25 cellular contexts compared by ENCODE assay signal in genomic region chr9:99809586-99810357, GRCh38. TPM values are rescaled to one million over a fixed set of nuclear protein-coding genes. Genes with fewer than 3 reads are reported as not detected.
DNase-seq lines count a peak whose midpoint lies in the region; ATAC-seq, FAIRE-seq and TF ChIP-seq lines count a peak whose summit lies in the region.
"Had no signal": no experiment of that assay in that cellular context is flagged by ENCODE, and none has a peak within 500 bp of the region (broad histone marks: within the 10 kb centered on the region; RNA-seq: fewer than 3 reads in every experiment).

No MANE protein-coding gene starts in this region.

- H3K4me1 ChIP-seq in osteoblast (ENCODE audit: insufficient read depth, low read length): no peaks in the 10 kb centered on the region

- H3K79me2 ChIP-seq in osteoblast (ENCODE audit: insufficient read depth, low read length): peaks cover 11% of the 10 kb centered on the region

- no peaks in the 10 kb centered on the region for H3K36me3 Mint-ChIP-seq in activated T-cell treated with anti-CD3 and anti-CD28 coated beads, Interleukin-2, amount 50 U/mL, for 4 hours (ENCODE audit: insufficient read depth)
- H3K36me3 Mint-ChIP-seq: activated naive CD4-positive, alpha-beta T cell treated with anti-CD3 and anti-CD28 coated beads, Interleukin-2, amount 50 U/mL, for 72 hours had no signal

- no peaks in the 10 kb centered on the region for H4K20me1 ChIP-seq in osteoblast (ENCODE audit: insufficient read depth, low read length)

- no peaks in the 10 kb centered on the region for H3K27me3 ChIP-seq in MG63
- no peaks in the 10 kb centered on the region for H3K27me3 ChIP-seq in bronchial epithelial cell (ENCODE audit: control insufficient read depth, insufficient read depth, low read length)
- no peaks in the 10 kb centered on the region for H3K27me3 ChIP-seq in osteoblast (ENCODE audit: insufficient read depth, low read length)
- H3K27me3 ChIP-seq: BE2C, dorsolateral prefrontal cortex had no signal

- no peak overlapping the region for H3K4me2 ChIP-seq in osteoblast (ENCODE audit: insufficient read depth, low read length)
- H3K4me2 ChIP-seq: smooth muscle cell had no signal

- H3K36me3 ChIP-seq in MG63 (no peaks in the 10 kb centered on the region), bronchial epithelial cell (ENCODE audit: control insufficient read depth, insufficient read depth, low read length) (no peaks in the 10 kb centered on the region), osteoblast (ENCODE audit: insufficient read depth, low read length) (no peaks in the 10 kb centered on the region)
- H3K36me3 ChIP-seq: BE2C had no signal

- H3K27ac ChIP-seq in osteoblast (ENCODE audit: low read depth, low read length): peak overlapping the region; percentile 21
- H3K27ac ChIP-seq: dorsolateral prefrontal cortex had no signal

- TF ChIP-seq CTCF in bronchial epithelial cell (IDR thresholded peaks at IDR 0.05; ENCODE audit: insufficient read depth, low read length, severe bottlenecking) (no peak), osteoblast (IDR thresholded peaks at IDR 0.05; ENCODE audit: extremely low read depth, low read depth, low read length) (no peak)

- no peak overlapping the region for H3K4me3 Mint-ChIP-seq in activated T-cell treated with anti-CD3 and anti-CD28 coated beads, Interleukin-2, amount 50 U/mL, for 4 hours

- no peak for DNase-seq in activated T-cell treated with anti-CD3 and anti-CD28 coated beads, Interleukin-2, amount 50 U/mL, for 4 hours
- DNase-seq in activated T-cell treated with anti-CD3 and anti-CD28 coated beads, Interleukin-2, amount 50 U/mL, for 48 hours: no peak
- peak; percentile 3 for DNase-seq in MG63
- peak; percentile 81 for DNase-seq in bronchial epithelial cell (ENCODE audit: low read depth)
- DNase-seq in osteoblast (ENCODE audit: insufficient read length, low spot score, missing footprints): peak; percentile 66
- DNase-seq in amniotic stem cell (lab: John Stamatoyannopoulos, UW): no peak
- DNase-seq: activated CD4-positive, alpha-beta T cell treated with anti-CD3 and anti-CD28 coated beads, Interleukin-2, amount 50 U/mL, for 1 hour; BE2C; cerebellar nuclear complex; dorsolateral prefrontal cortex; GF-D8; NCI-H2081 treated with DMSO at 0.1 percent for 48 hours; NCI-H446 treated with DMSO at 0.1 percent for 48 hours; occipital lobe; RPMI8226; stimulated activated CD4-positive, alpha-beta T cell treated with anti-CD3 and anti-CD28 coated beads, Interleukin-2, amount 100 ng/mL, for 24 hours; T-helper 2 cell had no signal

- peaks cover 2% of the 10 kb centered on the region for H3K27me3 Mint-ChIP-seq in activated T-cell treated with anti-CD3 and anti-CD28 coated beads, Interleukin-2, amount 50 U/mL, for 4 hours (ENCODE audit: low read depth)

- ATAC-seq in activated T-cell treated with anti-CD3 and anti-CD28 coated beads, Interleukin-2, amount 50 U/mL, for 4 hours: peak; percentile 26 to 41
- no peak for ATAC-seq in HG02938 (IDR thresholded peaks at IDR 0.05; ENCODE audit: unreplicated experiment)
- no peak for ATAC-seq in GM18517 (IDR thresholded peaks at IDR 0.05; ENCODE audit: unreplicated experiment)

- no peak for FAIRE-seq in bronchial epithelial cell (lab: Jason Lieb, UNC)
- FAIRE-seq: endothelial cell of umbilical vein, H1, urothelium cell line had no signal

- H3K4me3 ChIP-seq in MG63: no peak overlapping the region
- no peak overlapping the region for H3K4me3 ChIP-seq in bronchial epithelial cell (ENCODE audit: low read depth, low read length)
- no peak overlapping the region for H3K4me3 ChIP-seq in osteoblast (ENCODE audit: insufficient read depth, low read length)
- H3K4me3 ChIP-seq: dorsolateral prefrontal cortex, smooth muscle cell had no signal

- H3K4me1 Mint-ChIP-seq in activated T-cell treated with anti-CD3 and anti-CD28 coated beads, Interleukin-2, amount 50 U/mL, for 4 hours (ENCODE audit: low read depth): peaks cover 28% of the 10 kb centered on the region

- no peak overlapping the region for H2AFZ ChIP-seq in osteoblast (ENCODE audit: low read length)

- H3K9me3 ChIP-seq in MG63 (no peaks in the 10 kb centered on the region), osteoblast (ENCODE audit: low read depth, low read length) (no peaks in the 10 kb centered on the region)
- H3K9me3 ChIP-seq: BE2C had no signal

- H3K9me3 Mint-ChIP-seq in activated T-cell treated with anti-CD3 and anti-CD28 coated beads, Interleukin-2, amount 50 U/mL, for 4 hours: no peaks in the 10 kb centered on the region
- H3K9me3 Mint-ChIP-seq: activated naive CD4-positive, alpha-beta T cell treated with anti-CD3 and anti-CD28 coated beads, Interleukin-2, amount 50 U/mL, for 72 hours; activated T-helper 2 cell treated with anti-CD3 and anti-CD28 coated beads, Interferon-gamma antibody, Interleukin-2, Interleukin-4, amounts not matched to agents 10 μg/mL and 5 μg/mL and 100 μg/mL, durations not matched to agents 14 hours and 24 hours and 36 hours had no signal

RNA-seq across cellular contexts. Expression of gene NR4A3, which starts 11.9 kb away (rescaled TPM):
- total RNA-seq in activated T-cell treated with anti-CD3 and anti-CD28 coated beads, Interleukin-2, amount 50 U/mL, for 4 hours: 10 to 100 TPM; 23.2 to 26.5 (median 24.9) TPM
- not detected in 2 replicates for total RNA-seq in MG63 (2014; rRNA removed; shearing (Covaris generic); ENCODE audit: low replicate concordance)
- total RNA-seq in bronchial epithelial cell: not detected in 2 replicates
- 0.29 and 0.36 TPM in 2 replicates for total RNA-seq in osteoblast

Comparison
In these comparisons a context has a peak if more than half of its experiments do, and no peak if none do; other contexts are left out.
1. ATAC-seq: peak in activated T-cell treated with anti-CD3 and anti-CD28 coated beads, Interleukin-2, amount 50 U/mL, for 4 hours (2 of 2); none in HG02938 (single experiment) and GM18517 (single experiment).
2. DNase-seq: peak in MG63 (single experiment), bronchial epithelial cell (single experiment) and osteoblast (single experiment); none in activated T-cell treated with anti-CD3 and anti-CD28 coated beads, Interleukin-2, amount 50 U/mL, for 4 hours (single experiment), activated T-cell treated with anti-CD3 and anti-CD28 coated beads, Interleukin-2, amount 50 U/mL, for 48 hours (0 of 2) and amniotic stem cell (single experiment).
3. RNA of gene NR4A3, which starts 11.9 kb away (total RNA-seq): 23.2 to 26.5 TPM in activated T-cell treated with anti-CD3 and anti-CD28 coated beads, Interleukin-2, amount 50 U/mL, for 4 hours; 0.29 to 0.36 TPM in osteoblast, not detected in MG63 and not detected in bronchial epithelial cell; every median in the first group is over 10 times any median in the second.